In the genomic region with DNA sequence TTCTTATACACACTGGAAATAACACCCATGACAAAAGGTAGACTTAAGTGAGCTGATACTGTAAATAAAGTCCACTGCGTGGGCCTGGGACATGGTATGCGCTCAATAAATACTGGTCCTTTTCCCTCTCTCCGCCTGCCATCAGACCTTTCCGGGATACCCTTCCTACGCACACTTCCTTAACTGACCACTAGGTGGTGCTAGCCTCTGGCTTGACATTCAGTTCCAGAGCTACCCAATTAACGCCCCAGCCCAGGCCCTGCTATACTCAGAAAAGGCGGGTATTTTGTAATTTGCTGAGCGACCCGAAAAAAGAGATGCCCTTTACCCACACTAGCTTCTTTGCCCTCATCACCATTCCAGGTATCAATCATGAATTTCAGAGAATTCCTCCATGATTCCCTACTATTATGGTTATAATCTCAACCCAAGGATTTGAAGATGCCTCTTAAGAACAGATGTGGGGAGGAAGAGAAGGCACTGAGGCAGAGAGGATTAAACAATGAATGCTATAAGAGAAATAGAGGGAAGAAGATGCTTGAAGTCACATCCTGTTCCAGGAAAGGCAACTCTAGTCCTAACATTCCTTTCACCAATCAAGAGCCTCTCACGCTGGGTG, we compare ENCODE assay signal across 8 cellular contexts. TPM values are rescaled to one million over a fixed set of nuclear protein-coding genes. Genes with fewer than 3 reads are reported as not detected.
DNase-seq lines count a peak whose midpoint lies in the region; ATAC-seq, FAIRE-seq and TF ChIP-seq lines count a peak whose summit lies in the region.

No MANE protein-coding gene starts in this region.

- H3K36me3 Mint-ChIP-seq in activated B cell treated with CpG ODN at 0.5 μM for 24 hours (ENCODE audit: low read depth): no peaks in the 10 kb centered on the region

- no peak overlapping the region for H3K4me3 ChIP-seq in bronchial epithelial cell (ENCODE audit: low read depth, low read length)

- peaks cover 5% of the 10 kb centered on the region for H3K4me1 Mint-ChIP-seq in activated B cell treated with CpG ODN at 0.5 μM for 24 hours

- TF ChIP-seq CTCF in activated B cell treated with CpG ODN at 0.5 μM for 24 hours (IDR thresholded peaks at IDR 0.05): no peak
- TF ChIP-seq CTCF in bronchial epithelial cell (IDR thresholded peaks at IDR 0.05; ENCODE audit: insufficient read depth, low read length, severe bottlenecking): peak; percentile 87

- ATAC-seq in GM21825 (IDR thresholded peaks at IDR 0.05; ENCODE audit: unreplicated experiment) (peak; percentile 46), activated B cell treated with CpG ODN at 0.5 μM for 24 hours (ENCODE audit: low read depth) (peak; percentile 72), HG02623 (IDR thresholded peaks at IDR 0.05; ENCODE audit: unreplicated experiment) (no peak)

- CTCF ChIA-PET in activated B cell treated with CpG ODN at 0.5 μM for 24 hours (lab: Charles Lee): interaction anchor here (0.6 to 2.8 kb wide), 27 partner anchors 9 to 359 kb away, joined by 3 to 20 read pairs (median 5); partner anchors contain the start of gene STAT6

- H3K27ac Mint-ChIP-seq in activated B cell treated with CpG ODN at 0.5 μM for 24 hours: no peak overlapping the region

- POLR2A ChIA-PET in activated B cell treated with CpG ODN at 0.5 μM for 24 hours (lab: Charles Lee): interaction anchor here (1.0 to 1.4 kb wide), 3 partner anchors 12 to 328 kb away, joined by 3 to 11 read pairs (median 3); partner anchors contain the start of gene STAT6

- no peaks in the 10 kb centered on the region for H3K36me3 ChIP-seq in bronchial epithelial cell (ENCODE audit: control insufficient read depth, insufficient read depth, low read length)

- H3K27me3 ChIP-seq in bronchial epithelial cell (ENCODE audit: control insufficient read depth, insufficient read depth, low read length): no peaks in the 10 kb centered on the region

- DNase-seq in AG20443 (ENCODE audit: low spot score) (peak; percentile 79), NCI-H2227 treated with DMSO at 0.1 percent for 48 hours (lab: John Stamatoyannopoulos, UW) (peak; percentile 62), activated B cell treated with CpG ODN at 0.5 μM for 24 hours (peak; percentile 31), bronchial epithelial cell (ENCODE audit: low read depth) (peak; percentile 68), kidney tubule cell (ENCODE audit: low spot score) (peak; percentile 74)
- DNase-seq in stimulated activated CD4-positive, alpha-beta T cell treated with anti-CD3 and anti-CD28 coated beads, Interleukin-2, amount 100 ng/mL, for 48 hours: peak; percentile 75 to 80

- peaks cover 2% of the 10 kb centered on the region for H3K9me3 Mint-ChIP-seq in activated B cell treated with CpG ODN at 0.5 μM for 24 hours

- no peak overlapping the region for H3K4me3 Mint-ChIP-seq in activated B cell treated with CpG ODN at 0.5 μM for 24 hours

- H3K27me3 Mint-ChIP-seq in activated B cell treated with CpG ODN at 0.5 μM for 24 hours: no peaks in the 10 kb centered on the region

- FAIRE-seq in bronchial epithelial cell (lab: Jason Lieb, UNC): no peak

- intact Hi-C loops in activated B cell treated with CpG ODN at 0.5 μM for 24 hours (cut with micrococcal nuclease): loop anchor here (1.0 to 10.0 kb wide), 4 partner anchors 49 to 330 kb away; partner anchors contain the start of genes GLI1 and INHBE

RNA-seq across cellular contexts. Expression of gene LRP1, which starts 3.9 kb away (rescaled TPM):
- total RNA-seq in activated B cell treated with CpG ODN at 0.5 μM for 24 hours (0.56 and 0.95 TPM in 2 replicates), bronchial epithelial cell (24.5 and 44.2 TPM in 2 replicates)

RNA-seq across cellular contexts. Expression of gene STAT6, which starts 13.2 kb away (rescaled TPM):
- total RNA-seq in activated B cell treated with CpG ODN at 0.5 μM for 24 hours (635 and 745 TPM in 2 replicates), bronchial epithelial cell (30.8 and 77.7 TPM in 2 replicates)

RNA-seq across cellular contexts. Expression of gene LRP1-AS, which starts 23.1 kb away (rescaled TPM):
- total RNA-seq in activated B cell treated with CpG ODN at 0.5 μM for 24 hours: not detected in 2 replicates
- not detected in 2 replicates for total RNA-seq in bronchial epithelial cell

RNA-seq across cellular contexts. Expression of gene NAB2, which starts 35.5 kb away (rescaled TPM):
- 20.4 and 22.1 TPM in 2 replicates for total RNA-seq in activated B cell treated with CpG ODN at 0.5 μM for 24 hours
- total RNA-seq in bronchial epithelial cell: 33.0 and 40.5 TPM in 2 replicates

RNA-seq across cellular contexts. Expression of gene NEMP1, which starts 45.8 kb away (rescaled TPM):
- total RNA-seq in activated B cell treated with CpG ODN at 0.5 μM for 24 hours (23.0 and 27.6 TPM in 2 replicates), bronchial epithelial cell (4.2 and 5.2 TPM in 2 replicates)

Comparison
In these comparisons a context has a peak if more than half of its experiments do, and no peak if none do; other contexts are left out.
1. RNA of gene LRP1, which starts 3.9 kb away (total RNA-seq): 24.5 to 44.2 TPM in bronchial epithelial cell; 0.56 to 0.95 TPM in activated B cell treated with CpG ODN at 0.5 μM for 24 hours; every median in the first group is over 10 times any median in the second.
2. Peak in every context shown above with its lines, with median percentiles within 50 percentile points of each other: DNase-seq.